Comparison of ENCODE assay signal across 8 cellular contexts in the genomic region with DNA sequence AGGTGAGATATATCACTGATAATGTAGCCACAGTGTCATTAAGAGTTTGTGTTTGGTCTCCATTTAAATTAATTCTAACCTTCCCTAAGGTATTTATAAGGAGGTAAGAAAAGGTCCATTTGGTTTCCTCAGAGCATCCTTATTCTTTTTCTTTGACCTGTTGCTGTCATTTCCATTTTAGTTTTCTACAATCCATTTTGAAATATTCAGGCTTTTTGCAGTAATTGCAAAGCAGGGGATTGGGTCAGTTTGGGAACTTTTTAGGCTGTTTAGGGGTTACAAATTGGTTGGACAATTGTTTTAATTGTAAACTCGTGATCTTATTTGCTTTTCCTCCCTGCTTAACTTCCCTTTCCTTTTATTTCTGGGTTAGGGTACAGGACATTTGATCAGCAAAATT.
"Had no signal": no experiment of that assay in that cellular context is flagged by ENCODE, and none has a peak within 500 bp of the region (broad histone marks: within the 10 kb centered on the region; RNA-seq: fewer than 3 reads in every experiment).

No MANE protein-coding gene starts in this region.

- DNase-seq: GDM1, GF-D8 had no signal

- ATAC-seq: GM12878 had no signal

- H3K4me3 ChIP-seq: GM12878 had no signal

- FAIRE-seq: G401.6, GM12878, GM12891, GM12892, GM18507, GM19239 had no signal
